In the genomic region with DNA sequence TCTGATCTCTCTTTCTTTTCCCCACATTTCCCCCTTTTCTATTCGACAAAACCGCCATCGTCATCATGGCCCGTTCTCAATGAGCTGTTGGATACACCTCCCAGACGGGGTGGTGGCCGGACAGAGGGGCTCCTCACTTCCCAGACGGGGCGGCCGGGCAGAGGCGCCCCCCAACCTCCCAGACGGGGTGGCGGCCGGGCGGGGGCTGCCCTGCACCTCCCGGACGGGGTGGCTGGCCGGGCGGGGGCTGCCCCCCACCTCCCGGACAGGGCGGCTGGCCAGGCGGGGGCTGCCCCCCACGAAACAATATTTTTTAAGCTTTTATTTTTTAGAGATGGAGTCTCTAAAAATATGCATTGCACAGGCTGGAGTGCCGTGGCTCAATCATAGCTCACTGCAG, we compare ENCODE assay signal across 1 cellular context.
A peak's percentile ranks its signal among the peaks of the same experiment; 100 is the strongest.
DNase-seq lines count a peak whose midpoint lies in the region; TF ChIP-seq lines count a peak whose summit lies in the region.
"Not testable (repeated sequence)": the region's sequence is repeated elsewhere in the genome, so short reads cannot be mapped to it uniquely, and the experiment has no call there.

No MANE protein-coding gene starts in this region.

- not testable (repeated sequence) for H3K36me3 Mint-ChIP-seq in glutamatergic neuron (ENCODE audit: unreplicated experiment)

- not testable (repeated sequence) for H3K4me1 Mint-ChIP-seq in glutamatergic neuron (ENCODE audit: low read depth, unreplicated experiment)

- not testable (repeated sequence) for H3K4me3 Mint-ChIP-seq in glutamatergic neuron (ENCODE audit: unreplicated experiment)

- H3K27ac Mint-ChIP-seq in glutamatergic neuron (ENCODE audit: unreplicated experiment), result not testable (repeated sequence)

- H3K9me3 Mint-ChIP-seq in glutamatergic neuron (ENCODE audit: unreplicated experiment), result not testable (repeated sequence)

- not testable (repeated sequence) for H3K27me3 Mint-ChIP-seq in glutamatergic neuron (ENCODE audit: unreplicated experiment)

- not testable (repeated sequence) for TF ChIP-seq CTCF in glutamatergic neuron (IDR thresholded peaks at IDR 0.05; ENCODE audit: partially characterized antibody, unreplicated experiment)

- DNase-seq in glutamatergic neuron, result peak; percentile 27
